ENCODE assay signal across 1 cellular context in genomic region chr17:79702071-79702470, GRCh38.
TF ChIP-seq lines count a peak whose summit lies in the region.

No MANE protein-coding gene starts in this region.

TF ChIP-seq in A549, 52 proteins besides CTCF, POLR2A, EP300 and RAD21 (continued from another document):
- TF ChIP-seq FOSB (CRISPR knock-in tag; IDR thresholded peaks at IDR 0.05) (no peak), ZNF302 (CRISPR knock-in tag; IDR thresholded peaks at IDR 0.05) (no peak), KDM5A (IDR thresholded peaks at IDR 0.05) (no peak), TP53 (CRISPR knock-in tag; IDR thresholded peaks at IDR 0.05) (no peak), NFE2L2 (conservative IDR thresholded peaks at IDR 0.05; ENCODE audit: low read length) (no peak), ATOH8 (CRISPR knock-in tag; IDR thresholded peaks at IDR 0.05; ENCODE audit: low read depth) (no peak), ZC3H11A (IDR thresholded peaks at IDR 0.05) (no peak), EHMT2 (IDR thresholded peaks at IDR 0.05; ENCODE audit: low read depth) (no peak), BCL3 (IDR thresholded peaks at IDR 0.05) (no peak)
